In genomic region chr16:4082474-4083044, GRCh38 we compare ENCODE assay signal across 18 cellular contexts. TPM values are rescaled to one million over a fixed set of nuclear protein-coding genes. Genes with fewer than 3 reads are reported as not detected.
DNase-seq lines count a peak whose midpoint lies in the region; ATAC-seq and TF ChIP-seq lines count a peak whose summit lies in the region.
"Had no signal": no experiment of that assay in that cellular context is flagged by ENCODE, and none has a peak within 500 bp of the region (broad histone marks: within the 10 kb centered on the region; RNA-seq: fewer than 3 reads in every experiment).

No MANE protein-coding gene starts in this region.

- H3K27ac ChIP-seq in BLaER1 = no peak overlapping the region
- H3K27ac ChIP-seq in Karpas-422 (ENCODE audit: low read length) = no peak overlapping the region
- H3K27ac ChIP-seq: brain microvascular endothelial cell, left ventricle myocardium inferior, RWPE1, upper lobe of left lung had no signal

- H3K9me3 Mint-ChIP-seq in activated naive CD8-positive, alpha-beta T cell treated with anti-CD3 and anti-CD28 coated beads for 36 hours = peaks cover 2% of the 10 kb centered on the region
- no peaks in the 10 kb centered on the region for H3K9me3 Mint-ChIP-seq in naive thymus-derived CD8-positive, alpha-beta T cell
- no peaks in the 10 kb centered on the region for H3K9me3 Mint-ChIP-seq in natural killer cell treated with Interleukin-12 subunit alpha and Interleukin-12 subunit beta and Interleukin-15 and Interleukin-18, amount 100 ng/mL, for 72 hours

- no peak overlapping the region for H3K4me3 ChIP-seq in BLaER1
- H3K4me3 ChIP-seq in GM12864 (ENCODE audit: low read depth, low read length) = no peak overlapping the region
- no peak overlapping the region for H3K4me3 ChIP-seq in Karpas-422 (ENCODE audit: low read length)
- H3K4me3 ChIP-seq: left ventricle myocardium inferior, upper lobe of left lung had no signal

- H4K20me1 ChIP-seq in BLaER1 (peaks cover 88% of the 10 kb centered on the region), Karpas-422 (ENCODE audit: insufficient read depth, low read depth, low read length) (no peaks in the 10 kb centered on the region)

- H3K4me2 ChIP-seq in BLaER1 = peak overlapping the region; percentile 85
- H3K4me2 ChIP-seq in Karpas-422 (ENCODE audit: low read depth, low read length, poor library complexity, severe bottlenecking) = no peak overlapping the region

- ATAC-seq in naive thymus-derived CD8-positive, alpha-beta T cell = no peak
- ATAC-seq in GM19328 (IDR thresholded peaks at IDR 0.05; ENCODE audit: unreplicated experiment) = no peak
- ATAC-seq in natural killer cell treated with Interleukin-12 subunit alpha and Interleukin-12 subunit beta and Interleukin-15 and Interleukin-18, amount 100 ng/mL, for 72 hours = no peak

- H2AFZ ChIP-seq in Karpas-422 (ENCODE audit: low read length) = no peak overlapping the region

- H3K36me3 ChIP-seq in BLaER1 (peaks cover 60% of the 10 kb centered on the region), Karpas-422 (ENCODE audit: insufficient read depth, low read length) (no peaks in the 10 kb centered on the region)
- H3K36me3 ChIP-seq: brain microvascular endothelial cell, left ventricle myocardium inferior, upper lobe of left lung had no signal

- TF ChIP-seq CTCF in GM12864 (IDR thresholded peaks at IDR 0.05; ENCODE audit: low read depth, low read length, missing control alignments) = no peak

- H3K4me1 ChIP-seq in BLaER1 = peaks cover 45% of the 10 kb centered on the region
- H3K4me1 ChIP-seq in Karpas-422 (ENCODE audit: low read length) = no peaks in the 10 kb centered on the region

- no peak overlapping the region for H3K4me3 Mint-ChIP-seq in activated naive CD8-positive, alpha-beta T cell treated with anti-CD3 and anti-CD28 coated beads for 36 hours
- peak overlapping the region in 9 of 10 donors; percentile 21 to 78 (median 56) for H3K4me3 Mint-ChIP-seq in naive thymus-derived CD8-positive, alpha-beta T cell
- H3K4me3 Mint-ChIP-seq in natural killer cell treated with Interleukin-12 subunit alpha and Interleukin-12 subunit beta and Interleukin-15 and Interleukin-18, amount 100 ng/mL, for 72 hours = no peak overlapping the region

- no peaks in the 10 kb centered on the region for H3K9me2 ChIP-seq in Karpas-422 (replicated peaks; ENCODE audit: insufficient read depth, low read length)

- POLR2A ChIA-PET in naive thymus-derived CD8-positive, alpha-beta T cell (lab: Charles Lee) = interaction anchor here (1.2 kb wide), 1 partner anchor 23 kb away, joined by 3 read pairs; no protein-coding TSS in a partner anchor

- peaks cover 39% of the 10 kb centered on the region for H3K4me1 Mint-ChIP-seq in activated naive CD8-positive, alpha-beta T cell treated with anti-CD3 and anti-CD28 coated beads for 36 hours
- peaks cover 7 to 32% (median 28%) of the 10 kb centered on the region in 4 donors for H3K4me1 Mint-ChIP-seq in naive thymus-derived CD8-positive, alpha-beta T cell
- H3K4me1 Mint-ChIP-seq in natural killer cell treated with Interleukin-12 subunit alpha and Interleukin-12 subunit beta and Interleukin-15 and Interleukin-18, amount 100 ng/mL, for 72 hours (ENCODE audit: low read depth in 2 of 2) = peaks cover 18 to 26% of the 10 kb centered on the region in 2 donors

- H3K79me2 ChIP-seq in Karpas-422 (ENCODE audit: low read length) = no peaks in the 10 kb centered on the region

- no peaks in the 10 kb centered on the region for H3K27me3 Mint-ChIP-seq in activated naive CD8-positive, alpha-beta T cell treated with anti-CD3 and anti-CD28 coated beads for 36 hours
- no peaks in the 10 kb centered on the region for H3K27me3 Mint-ChIP-seq in naive thymus-derived CD8-positive, alpha-beta T cell
- H3K27me3 Mint-ChIP-seq in natural killer cell treated with Interleukin-12 subunit alpha and Interleukin-12 subunit beta and Interleukin-15 and Interleukin-18, amount 100 ng/mL, for 72 hours = no peaks in the 10 kb centered on the region

- no peak overlapping the region for H3K27ac Mint-ChIP-seq in activated naive CD8-positive, alpha-beta T cell treated with anti-CD3 and anti-CD28 coated beads for 36 hours
- peak overlapping the region in 1 of 10 donors; percentile 78 for H3K27ac Mint-ChIP-seq in naive thymus-derived CD8-positive, alpha-beta T cell
- H3K27ac Mint-ChIP-seq in natural killer cell treated with Interleukin-12 subunit alpha and Interleukin-12 subunit beta and Interleukin-15 and Interleukin-18, amount 100 ng/mL, for 72 hours = no peak overlapping the region

- H3K27me3 ChIP-seq in BLaER1 (no peaks in the 10 kb centered on the region), Karpas-422 (ENCODE audit: low read length) (no peaks in the 10 kb centered on the region)
- H3K27me3 ChIP-seq: brain microvascular endothelial cell, upper lobe of left lung had no signal

- DNase-seq in GM12864 (ENCODE audit: low read depth) = peak; percentile 7
- DNase-seq in activated naive CD8-positive, alpha-beta T cell treated with anti-CD3 and anti-CD28 coated beads for 36 hours = peak; percentile 22
- no peak for DNase-seq in naive thymus-derived CD8-positive, alpha-beta T cell
- no peak for DNase-seq in natural killer cell treated with Interleukin-12 subunit alpha and Interleukin-12 subunit beta and Interleukin-15 and Interleukin-18, amount 100 ng/mL, for 72 hours (ENCODE audit: low spot score)
- no peak for DNase-seq in Karpas-422
- DNase-seq: activated CD4-positive, alpha-beta T cell treated with anti-CD3 and anti-CD28 coated beads for 1 hour; activated CD8-positive, alpha-beta memory T cell treated with anti-CD3 and anti-CD28 coated beads, Interleukin-2, amount 50 U/mL, for 48 hours; activated effector memory CD4-positive, alpha-beta T cell treated with Interleukin-2 at 50 U/mL for 16 hours; DND-41; left ventricle myocardium inferior; NCI-H510A; small intestine; stimulated activated CD8-positive, alpha-beta memory T cell treated with anti-CD3 and anti-CD28 coated beads, Interleukin-4, amount 100 ng/mL, for 48 hours; upper lobe of left lung had no signal

- H3K9me3 ChIP-seq in BLaER1 = peaks cover 16% of the 10 kb centered on the region; the same call in 1 of the 2 replicates
- no peaks in the 10 kb centered on the region for H3K9me3 ChIP-seq in Karpas-422 (ENCODE audit: low read length)
- H3K9me3 ChIP-seq: left ventricle myocardium inferior, upper lobe of left lung had no signal

- H3K9ac ChIP-seq in BLaER1 (no peak overlapping the region), Karpas-422 (ENCODE audit: low read length) (no peak overlapping the region)

- H3K36me3 Mint-ChIP-seq in activated naive CD8-positive, alpha-beta T cell treated with anti-CD3 and anti-CD28 coated beads for 36 hours = peaks cover 7% of the 10 kb centered on the region
- H3K36me3 Mint-ChIP-seq in naive thymus-derived CD8-positive, alpha-beta T cell = no peaks in the 10 kb centered on the region
- no peaks in the 10 kb centered on the region for H3K36me3 Mint-ChIP-seq in natural killer cell treated with Interleukin-12 subunit alpha and Interleukin-12 subunit beta and Interleukin-15 and Interleukin-18, amount 100 ng/mL, for 72 hours

RNA-seq across cellular contexts. Expression of gene ADCY9, which starts 33.7 kb away (rescaled TPM):
- total RNA-seq in activated naive CD8-positive, alpha-beta T cell treated with anti-CD3 and anti-CD28 coated beads for 36 hours = 1 to 10 TPM; 3.6 to 4.2 TPM
- total RNA-seq in naive thymus-derived CD8-positive, alpha-beta T cell = 1 to 10 TPM; 6.2 to 6.5 TPM
- polyA plus RNA-seq in naive thymus-derived CD8-positive, alpha-beta T cell = under 1 TPM; 0.20 to 0.75 (median 0.71) TPM
- 10 to 100 TPM; 11.1 to 23.6 TPM for total RNA-seq in natural killer cell treated with Interleukin-12 subunit alpha and Interleukin-12 subunit beta and Interleukin-15 and Interleukin-18, amount 100 ng/mL, for 72 hours
- 0.11 and 0.14 TPM in 2 replicates for total RNA-seq in Karpas-422 (2014; rRNA removed; shearing (Covaris generic); ENCODE audit: low replicate concordance)

Comparison
In these comparisons a context has a peak if more than half of its experiments do, and no peak if none do; other contexts are left out.
1. DNase-seq: peak in GM12864 (single experiment) and activated naive CD8-positive, alpha-beta T cell treated with anti-CD3 and anti-CD28 coated beads for 36 hours (single experiment); none in naive thymus-derived CD8-positive, alpha-beta T cell (0 of 10), natural killer cell treated with Interleukin-12 subunit alpha and Interleukin-12 subunit beta and Interleukin-15 and Interleukin-18, amount 100 ng/mL, for 72 hours (single experiment) and Karpas-422 (single experiment).
2. H3K4me3 Mint-ChIP-seq: peak in naive thymus-derived CD8-positive, alpha-beta T cell (9 of 10); none in activated naive CD8-positive, alpha-beta T cell treated with anti-CD3 and anti-CD28 coated beads for 36 hours (single experiment) and natural killer cell treated with Interleukin-12 subunit alpha and Interleukin-12 subunit beta and Interleukin-15 and Interleukin-18, amount 100 ng/mL, for 72 hours (single experiment).